ENCODE assay signal across 17 cellular contexts in the genomic region with DNA sequence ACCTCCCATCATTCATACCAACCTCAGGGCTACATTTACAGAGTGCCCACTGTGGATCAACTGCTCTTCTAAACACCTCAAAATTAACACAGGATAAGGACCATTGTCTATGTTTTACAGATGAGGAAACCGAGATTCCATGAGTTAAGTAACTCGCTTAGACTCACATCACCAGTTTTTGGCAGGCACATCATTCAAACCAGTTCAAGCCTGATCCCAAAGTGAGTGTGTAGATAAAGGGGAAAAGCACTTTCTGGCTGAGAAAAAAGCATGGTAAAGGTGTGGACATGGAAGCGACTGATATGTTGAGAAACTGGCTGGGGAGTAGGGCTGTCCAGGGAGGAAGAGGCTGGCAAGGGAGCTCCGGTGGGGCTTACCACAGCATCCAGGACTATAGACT.
"Had no signal": no experiment of that assay in that cellular context is flagged by ENCODE, and none has a peak within 500 bp of the region (broad histone marks: within the 10 kb centered on the region; RNA-seq: fewer than 3 reads in every experiment).

No MANE protein-coding gene starts in this region.

- H3K27ac ChIP-seq: coronary artery, dorsolateral prefrontal cortex, esophagus muscularis mucosa, foreskin keratinocyte, gastroesophageal sphincter, heart left ventricle, left ventricle myocardium inferior, lower lobe of right lung had no signal

- H3K36me3 ChIP-seq: esophagus muscularis mucosa, gastroesophageal sphincter, heart left ventricle, left ventricle myocardium inferior, lower lobe of right lung had no signal

- H3K36me3 Mint-ChIP-seq: mesothelial cell of epicardium, naive B cell had no signal

- DNase-seq: dermis blood vessel endothelial cell; dorsolateral prefrontal cortex; effector CD4-positive, alpha-beta T cell; effector memory CD4-positive, alpha-beta T cell; foreskin keratinocyte; heart left ventricle; hippocampal formation; left cardiac atrium; left ventricle myocardium inferior; lower lobe of right lung; mesenchymal stem cell; mucosa of descending colon; naive B cell had no signal

- H3K4me1 Mint-ChIP-seq: naive B cell had no signal

- ATAC-seq: foreskin keratinocyte, gastroesophageal sphincter, heart left ventricle, left cardiac atrium, lower lobe of right lung, mucosa of descending colon had no signal

- H3K4me1 ChIP-seq: esophagus muscularis mucosa, foreskin keratinocyte, gastroesophageal sphincter, heart left ventricle, left ventricle myocardium inferior, lower lobe of right lung had no signal

- H3K4me3 Mint-ChIP-seq: mesothelial cell of epicardium, naive B cell had no signal

- H3K9me3 ChIP-seq: esophagus muscularis mucosa, gastroesophageal sphincter, heart left ventricle, left ventricle myocardium inferior, lower lobe of right lung, mucosa of descending colon had no signal

- H3K9me3 Mint-ChIP-seq: mesothelial cell of epicardium had no signal

- H3K27me3 ChIP-seq: esophagus muscularis mucosa, gastroesophageal sphincter had no signal

- H3K4me3 ChIP-seq: coronary artery, dorsolateral prefrontal cortex, esophagus muscularis mucosa, gastroesophageal sphincter, heart left ventricle, left ventricle myocardium inferior, lower lobe of right lung, mucosa of descending colon had no signal

- H3K27me3 Mint-ChIP-seq: naive B cell had no signal

- H3K27ac Mint-ChIP-seq: mesothelial cell of epicardium, naive B cell had no signal
